ENCODE assay signal across 8 cellular contexts in genomic region chr19:39792999-39793546, GRCh38. TPM values are rescaled to one million over a fixed set of nuclear protein-coding genes. Genes with fewer than 3 reads are reported as not detected.
DNase-seq lines count a peak whose midpoint lies in the region; ATAC-seq and TF ChIP-seq lines count a peak whose summit lies in the region.

No MANE protein-coding gene starts in this region.

- H3K4me3 Mint-ChIP-seq in dendritic cell treated with granulocyte-macrophage colony-stimulating factor and Interleukin-4, amounts not matched to agents 40 ng/mL and 50 ng/mL, for 4 days: peak overlapping the region; percentile 74

- H3K27me3 ChIP-seq in GM06990 (replicated peaks; ENCODE audit: control insufficient read depth, insufficient read depth, low read length) (no peaks in the 10 kb centered on the region), left lung (peaks cover 0 to 10% of the 10 kb centered on the region in 2 donors)

- H3K27me3 Mint-ChIP-seq in dendritic cell treated with granulocyte-macrophage colony-stimulating factor and Interleukin-4, amounts not matched to agents 40 ng/mL and 50 ng/mL, for 4 days: peaks cover 19% of the 10 kb centered on the region

- H3K36me3 Mint-ChIP-seq in dendritic cell treated with granulocyte-macrophage colony-stimulating factor and Interleukin-4, amounts not matched to agents 40 ng/mL and 50 ng/mL, for 4 days (ENCODE audit: low read depth): no peaks in the 10 kb centered on the region

- peaks cover 3% of the 10 kb centered on the region for H3K9me3 Mint-ChIP-seq in dendritic cell treated with granulocyte-macrophage colony-stimulating factor and Interleukin-4, amounts not matched to agents 40 ng/mL and 50 ng/mL, for 4 days

- TF ChIP-seq CTCF in GM06990 (IDR thresholded peaks at IDR 0.05; ENCODE audit: insufficient read depth, low read length, poor library complexity, severe bottlenecking) (peak; percentile 99), left lung (IDR thresholded peaks at IDR 0.05) (peak; percentile 88 to 94)

- no peaks in the 10 kb centered on the region for H3K4me1 Mint-ChIP-seq in dendritic cell treated with granulocyte-macrophage colony-stimulating factor and Interleukin-4, amounts not matched to agents 40 ng/mL and 50 ng/mL, for 4 days (ENCODE audit: low read depth)

- no peaks in the 10 kb centered on the region for H3K36me3 ChIP-seq in GM06990 (ENCODE audit: control insufficient read depth, insufficient read depth, low read length)
- no peaks in the 10 kb centered on the region for H3K36me3 ChIP-seq in left lung

- H3K4me3 ChIP-seq in GM06990 (replicated peaks; ENCODE audit: low read depth, low read length) (peak overlapping the region; percentile 57), left lung (peak overlapping the region; percentile 38)

- ATAC-seq in HG03280 (IDR thresholded peaks at IDR 0.05; ENCODE audit: unreplicated experiment): peak; percentile 82
- peak; percentile 100 for ATAC-seq in left lung

- no peak overlapping the region for H3K27ac Mint-ChIP-seq in dendritic cell treated with granulocyte-macrophage colony-stimulating factor and Interleukin-4, amounts not matched to agents 40 ng/mL and 50 ng/mL, for 4 days

- H3K27ac ChIP-seq in left lung: no peak overlapping the region

- H3K4me1 ChIP-seq in left lung: no peaks in the 10 kb centered on the region

- H3K9me3 ChIP-seq in left lung: peaks cover 0 to 7% of the 10 kb centered on the region in 2 donors

- peak; percentile 83 for DNase-seq in GM06990 (ENCODE audit: extremely low read depth, insufficient read length)
- DNase-seq in NCI-H524 (lab: John Stamatoyannopoulos, UW): peak; percentile 81 to 82
- DNase-seq in activated CD4-positive, alpha-beta T cell treated with anti-CD3 and anti-CD28 coated beads, Interleukin-2, amount 50 U/mL, for 1 hour: peak; percentile 72
- DNase-seq in left lung: peak; percentile 72 to 90
- peak; percentile 67 for DNase-seq in stimulated activated CD4-positive, alpha-beta T cell treated with anti-CD3 and anti-CD28 coated beads, Interleukin-1b, Interleukin-23, amount 100 ng/mL, for 48 hours
- no peak for DNase-seq in cerebellar nuclear complex (lab: John Stamatoyannopoulos, UW)

- intact Hi-C loops in dendritic cell treated with granulocyte-macrophage colony-stimulating factor and Interleukin-4, amounts not matched to agents 40 ng/mL and 50 ng/mL, for 4 days (cut with micrococcal nuclease): loop anchor here (1.0 to 2.0 kb wide), 2 partner anchors 49 to 178 kb away; partner anchors contain the start of gene PSMC4
- intact Hi-C loops in left lung (cut with DNase I): no loop called here

RNA-seq across cellular contexts. Expression of gene LEUTX, which starts 14.4 kb away (rescaled TPM):
- not detected for total RNA-seq in left lung

RNA-seq across cellular contexts. Expression of gene DYRK1B, which starts 40.9 kb away (rescaled TPM):
- total RNA-seq in left lung: 10 to 100 TPM; 13.6 to 25.0 TPM

RNA-seq across cellular contexts. Expression of gene FBL, which starts 53.1 kb away (rescaled TPM):
- total RNA-seq in left lung: 100 to 1,000 TPM in 1 of 2 donors, 10 to 100 TPM in 1; 82.5 to 153 TPM

RNA-seq across cellular contexts. Expression of gene CLC, which starts 55.2 kb away (rescaled TPM):
- total RNA-seq in left lung: not detected

Comparison
In these comparisons a context has a peak if more than half of its experiments do, and no peak if none do; other contexts are left out.
1. DNase-seq: peak in GM06990 (single experiment), NCI-H524 (2 of 2), activated CD4-positive, alpha-beta T cell treated with anti-CD3 and anti-CD28 coated beads, Interleukin-2, amount 50 U/mL, for 1 hour (single experiment), left lung (2 of 2) and stimulated activated CD4-positive, alpha-beta T cell treated with anti-CD3 and anti-CD28 coated beads, Interleukin-1b, Interleukin-23, amount 100 ng/mL, for 48 hours (single experiment); none in cerebellar nuclear complex (0 of 2).